ENCODE assay signal across 1 cellular context in genomic region chr11:117272175-117272574, GRCh38. TPM values are rescaled to one million over a fixed set of nuclear protein-coding genes. Genes with fewer than 3 reads are reported as not detected.
"Had no signal": no experiment of that assay in that cellular context is flagged by ENCODE, and none has a peak within 500 bp of the region (broad histone marks: within the 10 kb centered on the region; RNA-seq: fewer than 3 reads in every experiment).

No MANE protein-coding gene starts in this region.

RNA-seq across cellular contexts. Expression of gene BACE1, which starts 43.9 kb away (rescaled TPM):
- total RNA-seq: activated B cell treated with CpG ODN at 0.5 μM for 24 hours had no signal
